18 cellular contexts compared by ENCODE assay signal in genomic region chr21:45531393-45532215, GRCh38. TPM values are rescaled to one million over a fixed set of nuclear protein-coding genes. Genes with fewer than 3 reads are reported as not detected.
DNase-seq lines count a peak whose midpoint lies in the region; ATAC-seq and TF ChIP-seq lines count a peak whose summit lies in the region.
"Had no signal": no experiment of that assay in that cellular context is flagged by ENCODE, and none has a peak within 500 bp of the region (broad histone marks: within the 10 kb centered on the region; RNA-seq: fewer than 3 reads in every experiment).

No MANE protein-coding gene starts in this region.

- peak overlapping the region; percentile 75 for H3K14ac ChIP-seq in neuronal stem cell (ENCODE audit: low read length)

- peaks cover 36% of the 10 kb centered on the region for H3K79me1 ChIP-seq in neuronal stem cell (ENCODE audit: low read depth, low read length)

- H4K8ac ChIP-seq in neuronal stem cell (ENCODE audit: low read depth, low read length): peak overlapping the region; percentile 82

- H3K18ac ChIP-seq in neuronal stem cell (ENCODE audit: low read length): peak overlapping the region; percentile 57

- peak; percentile 2 for DNase-seq in stimulated activated CD4-positive, alpha-beta T cell treated with anti-CD3 and anti-CD28 coated beads, Interleukin-15, amount 100 ng/mL, for 24 hours
- no peak for DNase-seq in stimulated activated CD4-positive, alpha-beta T cell treated with anti-CD3 and anti-CD28 coated beads, Interleukin-2, amount 100 ng/mL, for 48 hours
- DNase-seq in left cardiac atrium: peak; percentile 22
- no peak for DNase-seq in neuronal stem cell (ENCODE audit: low spot score)
- no peak for DNase-seq in mucosa of gallbladder (ENCODE audit: low spot score)
- DNase-seq in GM23338 (ENCODE audit: low spot score): no peak
- DNase-seq in anterior cingulate cortex (lab: John Stamatoyannopoulos, UW): no peak
- DNase-seq: activated CD4-positive, alpha-beta memory T cell treated with anti-CD3 and anti-CD28 coated beads for 36 hours; colonic mucosa; foreskin melanocyte; KG1; NCI-H1105; NCI-H2171; NCI-H82; SW 1271 had no signal

- no peaks in the 10 kb centered on the region for H3K9me2 ChIP-seq in GM23338 (ENCODE audit: insufficient read depth)

- H3K4me2 ChIP-seq in neuronal stem cell (ENCODE audit: insufficient read depth, low read length, poor library complexity, severe bottlenecking) (no peak overlapping the region), GM23338 (no peak overlapping the region)

- peak overlapping the region; percentile 89 for H3K23ac ChIP-seq in neuronal stem cell (ENCODE audit: low read depth, low read length, poor library complexity)

- H3K36me3 Mint-ChIP-seq in GM23338 (ENCODE audit: low read depth): peaks cover 28% of the 10 kb centered on the region

- WGBS in neuronal stem cell (ENCODE audit: extremely low coverage in 2 of 2, insufficient read length in 2 of 2, insufficient replicate concordance in 1 of 2), 2 donors: no CpG with 5 or more reads among the region's 76 CpGs

- H4K20me1 ChIP-seq in GM23338 (replicated peaks; ENCODE audit: insufficient read depth): peaks cover 7% of the 10 kb centered on the region; the same call in 1 of the 2 replicates

- peaks cover 0 to 3% (median 0%) of the 10 kb centered on the region in 3 experiments for H3K27me3 ChIP-seq in neuronal stem cell (ENCODE audit: control insufficient read depth in 3 of 3, insufficient read depth in 3 of 3, low read depth in 1 of 3, low read length in 3 of 3)
- H3K27me3 ChIP-seq in GM23338 (ENCODE audit: insufficient read depth): no peaks in the 10 kb centered on the region
- H3K27me3 ChIP-seq: colonic mucosa had no signal

- no peak overlapping the region for H2BK5ac ChIP-seq in neuronal stem cell (ENCODE audit: low read length)

- H3K4me1 ChIP-seq in neuronal stem cell (ENCODE audit: control insufficient read depth in 2 of 2, insufficient read depth in 1 of 2, low read depth in 1 of 2, low read length in 2 of 2): peaks cover 0 to 7% of the 10 kb centered on the region in 2 donors
- no peaks in the 10 kb centered on the region for H3K4me1 ChIP-seq in GM23338 (ENCODE audit: insufficient read depth)

- no peak overlapping the region for H3K4ac ChIP-seq in neuronal stem cell (ENCODE audit: low read length)

- H4K91ac ChIP-seq in neuronal stem cell (ENCODE audit: low read depth, low read length, poor library complexity): no peak overlapping the region

- H3K36me3 ChIP-seq in neuronal stem cell (replicated peaks in 1 of 2; ENCODE audit: control insufficient read depth in 2 of 2, insufficient read depth in 2 of 2, low read length in 2 of 2) (peaks cover 21 to 33% of the 10 kb centered on the region in 2 donors), GM23338 (ENCODE audit: insufficient read depth) (no peaks in the 10 kb centered on the region)
- H3K36me3 ChIP-seq: colonic mucosa had no signal

- no peak overlapping the region for H2BK120ac ChIP-seq in neuronal stem cell (ENCODE audit: low read depth, low read length)

- 0 out of 3 replicates have a peak, but pooled peaks cover 2% of the 10 kb centered on the region for H3K4me1 Mint-ChIP-seq in GM23338

- ATAC-seq in left cardiac atrium (no peak), GM19397 (IDR thresholded peaks at IDR 0.05; ENCODE audit: unreplicated experiment) (no peak), GM23338 (no peak)
- ATAC-seq: naive thymus-derived CD4-positive, alpha-beta T cell had no signal

- H3K4me3 Mint-ChIP-seq in GM23338: no peak overlapping the region
- H3K4me3 Mint-ChIP-seq: activated CD4-positive, alpha-beta memory T cell treated with anti-CD3 and anti-CD28 coated beads for 36 hours had no signal

- intact Hi-C loops in left cardiac atrium (cut with DNase I): no loop called here

- H3K27ac ChIP-seq in neuronal stem cell (replicated peaks; ENCODE audit: low read length) (no peak overlapping the region), GM23338 (ENCODE audit: low read depth) (no peak overlapping the region)
- H3K27ac ChIP-seq: colonic mucosa had no signal

- H3K4me3 ChIP-seq in neuronal stem cell (ENCODE audit: low read length in 2 of 2): no peak overlapping the region
- no peak overlapping the region for H3K4me3 ChIP-seq in GM23338
- H3K4me3 ChIP-seq: colonic mucosa had no signal

- H3K27ac Mint-ChIP-seq in GM23338: no peak overlapping the region
- H3K27ac Mint-ChIP-seq: activated CD4-positive, alpha-beta memory T cell treated with anti-CD3 and anti-CD28 coated beads for 36 hours had no signal

- H3K27me3 Mint-ChIP-seq in GM23338 (ENCODE audit: insufficient read depth, low read depth, poor library complexity): peaks cover 11% of the 10 kb centered on the region
- H3K27me3 Mint-ChIP-seq: activated CD4-positive, alpha-beta memory T cell treated with anti-CD3 and anti-CD28 coated beads for 36 hours; naive thymus-derived CD4-positive, alpha-beta T cell had no signal

- no peak overlapping the region for H2BK15ac ChIP-seq in neuronal stem cell (ENCODE audit: low read length)

- H3K9ac ChIP-seq in neuronal stem cell (ENCODE audit: low read depth, low read length, poor library complexity): no peak overlapping the region

- H3K9me3 ChIP-seq in neuronal stem cell (replicated peaks in 1 of 2; ENCODE audit: control insufficient read depth in 2 of 2, insufficient read depth in 1 of 2, low read depth in 1 of 2, low read length in 2 of 2): peaks cover 0 to 11% of the 10 kb centered on the region in 2 donors
- H3K9me3 ChIP-seq: colonic mucosa had no signal

- peak in 1 of 2 experiments; percentile 39; a peak in 2 of 4 replicates for TF ChIP-seq CTCF in GM23338 (conservative IDR thresholded peaks at IDR 0.05; ENCODE audit: low read depth in 2 of 2)

- H3F3A ChIP-seq in GM23338 (replicated peaks; ENCODE audit: low read depth): 0 out of 2 replicates have a peak, but pooled peaks cover 2% of the 10 kb centered on the region

- H3K79me2 ChIP-seq in GM23338 (replicated peaks; ENCODE audit: insufficient read depth): no peaks in the 10 kb centered on the region

- no peak overlapping the region for H2BK12ac ChIP-seq in neuronal stem cell (ENCODE audit: low read length)

- no peaks in the 10 kb centered on the region; the same call in 2 of the 3 replicates for H3K9me3 Mint-ChIP-seq in GM23338
- H3K9me3 Mint-ChIP-seq: activated CD4-positive, alpha-beta memory T cell treated with anti-CD3 and anti-CD28 coated beads for 36 hours; activated T-helper 2 cell treated with anti-CD3 and anti-CD28 coated beads, Interferon-gamma antibody, Interleukin-2, Interleukin-4, amounts not matched to agents 10 μg/mL and 5 μg/mL and 100 μg/mL, durations not matched to agents 14 hours and 24 hours and 36 hours; naive thymus-derived CD4-positive, alpha-beta T cell had no signal

- no peak overlapping the region for H2AFZ ChIP-seq in neuronal stem cell (ENCODE audit: low read length)
- no peak overlapping the region for H2AFZ ChIP-seq in GM23338

- H2AK5ac ChIP-seq in neuronal stem cell (ENCODE audit: low read depth, low read length): no peak overlapping the region

TF ChIP-seq in GM23338, 12 proteins besides CTCF, POLR2A, EP300 and RAD21 (continues in another document):
- no peak for TF ChIP-seq JUNB (IDR thresholded peaks at IDR 0.05; ENCODE audit: unreplicated experiment)
- TF ChIP-seq REST (IDR thresholded peaks at IDR 0.05; ENCODE audit: unreplicated experiment): no peak
- TF ChIP-seq ZNF114 (CRISPR knock-in tag; IDR thresholded peaks at IDR 0.05): no peak

RNA-seq across cellular contexts. Expression of gene SLC19A1, which starts 10.6 kb away (rescaled TPM):
- total RNA-seq in left cardiac atrium (1 to 10 TPM; 5.4 to 8.6 TPM), mucosa of gallbladder (7.0 TPM)
- 16.6 TPM for polyA plus RNA-seq in neuronal stem cell (2013, experiment 1 of 2)
- 16.2 TPM for polyA plus RNA-seq in neuronal stem cell (2013, experiment 2 of 2)
- total RNA-seq in GM23338 (2014; rRNA removed; shearing (Covaris generic)): 25.9 and 33.0 TPM in 2 replicates
- polyA plus RNA-seq in GM23338 (2016; fragmentation: Nextera tagmentation; extraction: Ambion mirVana): 31.2 and 37.4 TPM in 2 replicates

Comparison
In these comparisons a context has a peak if more than half of its experiments do, and no peak if none do; other contexts are left out.
1. DNase-seq: peak in stimulated activated CD4-positive, alpha-beta T cell treated with anti-CD3 and anti-CD28 coated beads, Interleukin-15, amount 100 ng/mL, for 24 hours (single experiment) and left cardiac atrium (single experiment); none in stimulated activated CD4-positive, alpha-beta T cell treated with anti-CD3 and anti-CD28 coated beads, Interleukin-2, amount 100 ng/mL, for 48 hours (0 of 2), neuronal stem cell (single experiment), mucosa of gallbladder (single experiment), GM23338 (single experiment) and anterior cingulate cortex (0 of 58).